13 cellular contexts compared by ENCODE assay signal in genomic region chr3:38519651-38520050, GRCh38. TPM values are rescaled to one million over a fixed set of nuclear protein-coding genes. Genes with fewer than 3 reads are reported as not detected.
A peak's percentile ranks its signal among the peaks of the same experiment; 100 is the strongest.
DNase-seq lines count a peak whose midpoint lies in the region; ATAC-seq, FAIRE-seq and TF ChIP-seq lines count a peak whose summit lies in the region.
"Had no signal": no experiment of that assay in that cellular context is flagged by ENCODE, and none has a peak within 500 bp of the region (broad histone marks: within the 10 kb centered on the region; RNA-seq: fewer than 3 reads in every experiment).

No MANE protein-coding gene starts in this region.

- peak overlapping the region; percentile 18 for H2AFZ ChIP-seq in endothelial cell of umbilical vein (ENCODE audit: low read depth, low read length)

- peak overlapping the region; percentile 93 for H3K27ac Mint-ChIP-seq in activated naive CD4-positive, alpha-beta T cell treated with anti-CD3 and anti-CD28 coated beads, Interleukin-2, amount 50 U/mL, for 24 hours
- H3K27ac Mint-ChIP-seq: nephron had no signal

- intact Hi-C loops in endothelial cell of umbilical vein (cut with micrococcal nuclease) (no loop called here), testis (cut with DNase I; ENCODE audit: low total_unique reads) (loop anchor here (10.0 kb wide), 1 partner anchor 135 kb away; no protein-coding TSS in a partner anchor)

- POLR2A ChIA-PET in endothelial cell of umbilical vein (lab: Charles Lee): no interaction called here

- 60 to 68% methylated on average over 5 of the region's 5 CpGs for WGBS in testis, 2 donors

- dilution Hi-C loops in endothelial cell of umbilical vein (cut with MboI; ENCODE audit: extremely low pct_ligation_motif_present, low sequenced_read_pairs): no loop called here

- no peaks in the 10 kb centered on the region for H3K79me2 ChIP-seq in endothelial cell of umbilical vein (ENCODE audit: control insufficient read depth, insufficient read depth, low read length)

- H3K9me3 ChIP-seq in endothelial cell of umbilical vein (replicated peaks; ENCODE audit: control insufficient read depth, insufficient read depth, low read length) (no peaks in the 10 kb centered on the region), testis (no peaks in the 10 kb centered on the region)
- H3K9me3 ChIP-seq: esophagus squamous epithelium, vagina had no signal

- H3K9ac ChIP-seq in endothelial cell of umbilical vein (replicated peaks; ENCODE audit: extremely low read depth, insufficient read depth, low read length): no peak overlapping the region

- no peak overlapping the region for H3K27ac ChIP-seq in endothelial cell of umbilical vein (ENCODE audit: insufficient read depth, low read depth, low read length)
- no peak overlapping the region for H3K27ac ChIP-seq in testis
- H3K27ac ChIP-seq: esophagus squamous epithelium, vagina had no signal

- no peaks in the 10 kb centered on the region for H3K27me3 ChIP-seq in endothelial cell of umbilical vein (ENCODE audit: control insufficient read depth in 2 of 2, insufficient read depth in 2 of 2, low read length in 2 of 2)
- no peaks in the 10 kb centered on the region for H3K27me3 ChIP-seq in testis
- H3K27me3 ChIP-seq: esophagus squamous epithelium, vagina had no signal

- TF ChIP-seq POLR2A in endothelial cell of umbilical vein (IDR thresholded peaks at IDR 0.05; ENCODE audit: low read depth, low read length) (no peak), testis (IDR thresholded peaks at IDR 0.05) (no peak)

- no peaks in the 10 kb centered on the region for H3K9me3 Mint-ChIP-seq in activated naive CD4-positive, alpha-beta T cell treated with anti-CD3 and anti-CD28 coated beads, Interleukin-2, amount 50 U/mL, for 24 hours
- H3K9me3 Mint-ChIP-seq: nephron had no signal

- peak overlapping the region; percentile 72 for H3K4me3 Mint-ChIP-seq in activated naive CD4-positive, alpha-beta T cell treated with anti-CD3 and anti-CD28 coated beads, Interleukin-2, amount 50 U/mL, for 24 hours
- H3K4me3 Mint-ChIP-seq: nephron had no signal

- H3K9me1 ChIP-seq in endothelial cell of umbilical vein (replicated peaks; ENCODE audit: control insufficient read depth, extremely low read depth, insufficient read depth, low read length): no peaks in the 10 kb centered on the region

- peaks cover 0 to 9% of the 10 kb centered on the region in 2 experiments for H3K36me3 ChIP-seq in endothelial cell of umbilical vein (ENCODE audit: control insufficient read depth in 2 of 2, extremely low read depth in 1 of 2, insufficient read depth in 2 of 2, low read length in 2 of 2)
- H3K36me3 ChIP-seq in testis (ENCODE audit: low read depth, missing control alignments): no peaks in the 10 kb centered on the region

- H3K4me1 Mint-ChIP-seq in activated naive CD4-positive, alpha-beta T cell treated with anti-CD3 and anti-CD28 coated beads, Interleukin-2, amount 50 U/mL, for 24 hours: peaks cover 39% of the 10 kb centered on the region

- H3K4me2 ChIP-seq in endothelial cell of umbilical vein (ENCODE audit: insufficient read depth, low read length): no peak overlapping the region

- BruUV-seq in endothelial cell of umbilical vein (replicated peaks; lab: Mats Ljungman, UMichigan): no TSS peak

- CTCF ChIA-PET in endothelial cell of umbilical vein (lab: Charles Lee): interaction anchor here (1.0 to 13.1 kb wide), 6 partner anchors 12 to 480 kb away, joined by 3 to 455 read pairs (median 10); no protein-coding TSS in a partner anchor

- H3K36me3 Mint-ChIP-seq in activated naive CD4-positive, alpha-beta T cell treated with anti-CD3 and anti-CD28 coated beads, Interleukin-2, amount 50 U/mL, for 24 hours: peaks cover 9% of the 10 kb centered on the region

- peak; percentile 52 for ATAC-seq in stimulated activated naive CD8-positive, alpha-beta T cell treated with anti-CD3 and anti-CD28 coated beads, Interleukin-15, Interleukin-2, amounts not matched to agents 100 U/mL and 50 U/mL, for 24 hours

- no peak for FAIRE-seq in endothelial cell of umbilical vein (lab: Jason Lieb, UNC)

- no peak for TF ChIP-seq CTCF in endothelial cell of umbilical vein (IDR thresholded peaks at IDR 0.05; ENCODE audit: extremely low read depth in 1 of 2, insufficient read depth in 1 of 2, low read depth in 1 of 2, low read length in 2 of 2)
- no peak for TF ChIP-seq CTCF in testis (IDR thresholded peaks at IDR 0.05)

- no peak for DNase-seq in activated naive CD4-positive, alpha-beta T cell (lab: John Stamatoyannopoulos, UW)
- DNase-seq in T-helper 22 cell (ENCODE audit: low read depth): peak; percentile 12
- no peak for DNase-seq in endothelial cell of umbilical vein (ENCODE audit: low read depth, low spot score)
- DNase-seq in stimulated activated naive CD8-positive, alpha-beta T cell treated with anti-CD3 and anti-CD28 coated beads, Interleukin-15, Interleukin-2, amounts not matched to agents 100 U/mL and 50 U/mL, for 24 hours: no peak
- DNase-seq in stimulated activated CD4-positive, alpha-beta T cell treated with anti-CD3 and anti-CD28 coated beads, Interleukin-1b, Interleukin-23, amount 100 ng/mL, for 48 hours: no peak
- no peak for DNase-seq in testis
- no peak for DNase-seq in HPDE6-E6E7 (ENCODE audit: extremely low spot score)
- DNase-seq: esophagus squamous epithelium, T-helper 9 cell had no signal

- H3K4me1 ChIP-seq in endothelial cell of umbilical vein (ENCODE audit: control insufficient read depth, extremely low read depth, insufficient read depth, low read length): peaks cover 4% of the 10 kb centered on the region
- H3K4me1 ChIP-seq in testis: no peaks in the 10 kb centered on the region
- H3K4me1 ChIP-seq: esophagus squamous epithelium, vagina had no signal

- H3K27me3 Mint-ChIP-seq in activated naive CD4-positive, alpha-beta T cell treated with anti-CD3 and anti-CD28 coated beads, Interleukin-2, amount 50 U/mL, for 24 hours: no peaks in the 10 kb centered on the region

- H3K4me3 ChIP-seq in endothelial cell of umbilical vein (replicated peaks in 1 of 3; ENCODE audit: insufficient read depth in 1 of 3, low read depth in 1 of 3, low read length in 3 of 3) (no peak overlapping the region), testis (no peak overlapping the region)
- H3K4me3 ChIP-seq: esophagus squamous epithelium, skin epidermis, vagina had no signal

- no peaks in the 10 kb centered on the region for H4K20me1 ChIP-seq in endothelial cell of umbilical vein (replicated peaks; ENCODE audit: control insufficient read depth, extremely low read depth, insufficient read depth, low read length)

TF ChIP-seq in endothelial cell of umbilical vein, 7 proteins besides CTCF, POLR2A, EP300 and RAD21:
- no peak for TF ChIP-seq FOS (IDR thresholded peaks at IDR 0.05; ENCODE audit: borderline replicate concordance, insufficient read depth, low read length)
- TF ChIP-seq MAX (IDR thresholded peaks at IDR 0.05; ENCODE audit: insufficient read depth, insufficient read length): no peak
- no peak for TF ChIP-seq GATA2 (IDR thresholded peaks at IDR 0.05; ENCODE audit: insufficient read depth, insufficient read length, low read depth, low read length)
- no peak for TF ChIP-seq EZH2 (IDR thresholded peaks at IDR 0.05; ENCODE audit: borderline replicate concordance, low read depth, low read length, severe bottlenecking)
- no peak for TF ChIP-seq POLR2AphosphoS5 (IDR thresholded peaks at IDR 0.05; ENCODE audit: insufficient read depth, low read depth, low read length)
- no peak for TF ChIP-seq MYC (IDR thresholded peaks at IDR 0.05; ENCODE audit: low read depth, low read length)

RNA-seq across cellular contexts. Expression of gene EXOG, which starts 23.5 kb away (rescaled TPM):
- total RNA-seq in endothelial cell of umbilical vein: 21.8 and 21.9 TPM in 2 replicates
- polyA plus RNA-seq in endothelial cell of umbilical vein: 8.5 and 10.8 TPM in 2 replicates
- polyA plus RNA-seq in endothelial cell of umbilical vein (2011; cell fraction: cytosol; rRNA removed): 8.4 and 10.2 TPM in 2 replicates
- 32.8 and 46.6 TPM in 2 replicates for polyA plus RNA-seq in endothelial cell of umbilical vein (2011; cell fraction: nucleus; rRNA removed)
- 11.3 and 16.2 TPM in 2 replicates for polyA plus RNA-seq in endothelial cell of umbilical vein (2012)
- polyA minus RNA-seq in endothelial cell of umbilical vein: 11.0 and 12.1 TPM in 2 replicates
- polyA minus RNA-seq in endothelial cell of umbilical vein (2011; cell fraction: cytosol; rRNA and poly(A)+ RNA removed): 4.0 TPM
- polyA minus RNA-seq in endothelial cell of umbilical vein (2011; cell fraction: nucleus; rRNA and poly(A)+ RNA removed): 22.2 and 35.2 TPM in 2 replicates
- 10 to 100 TPM; 15.7 to 17.3 TPM for total RNA-seq in testis
- polyA plus RNA-seq in testis (ENCODE audit: insufficient read depth, low read depth, low replicate concordance): 14.8 TPM
